Comparison of ENCODE assay signal across 25 cellular contexts in the genomic region with DNA sequence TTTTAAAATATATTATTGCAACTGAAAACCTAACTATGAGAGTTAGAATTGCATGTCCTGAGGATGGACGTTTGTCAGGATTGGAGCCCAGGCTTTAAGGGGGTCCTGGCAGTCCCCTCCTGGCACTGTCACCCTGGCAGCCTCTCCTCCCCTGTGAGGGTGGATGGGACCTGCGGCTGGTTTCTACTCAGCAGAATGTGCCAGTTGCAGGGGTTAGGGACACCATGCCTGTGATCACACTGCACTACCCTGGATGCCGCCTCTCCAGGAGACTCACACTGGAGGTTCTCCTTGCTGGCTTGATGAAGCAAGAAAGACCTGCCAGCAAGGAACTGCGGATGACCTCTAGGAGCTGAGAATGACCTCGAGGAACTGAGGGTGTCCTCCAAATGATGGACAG.
"Had no signal": no experiment of that assay in that cellular context is flagged by ENCODE, and none has a peak within 500 bp of the region (broad histone marks: within the 10 kb centered on the region; RNA-seq: fewer than 3 reads in every experiment).

No MANE protein-coding gene starts in this region.

- H3K27ac ChIP-seq: neutrophil, pancreas, psoas muscle, right lobe of liver, sigmoid colon, stomach, thoracic aorta, thyroid gland, tibial nerve, upper lobe of left lung, uterus had no signal

- H3K9me3 ChIP-seq: neutrophil, pancreas, psoas muscle, right lobe of liver, sigmoid colon, stomach, thoracic aorta, thyroid gland, tibial nerve, upper lobe of left lung, uterus had no signal

- H3K4me1 ChIP-seq: pancreas, psoas muscle, right lobe of liver, sigmoid colon, stomach, thyroid gland, tibial nerve, upper lobe of left lung, uterus had no signal

- H3K4me3 ChIP-seq: pancreas, psoas muscle, right lobe of liver, sigmoid colon, stomach, thoracic aorta, thyroid gland, tibial nerve, upper lobe of left lung, uterus had no signal

- DNase-seq: naive B cell; nephron progenitor cell; nucleus accumbens; pancreas; psoas muscle; right cardiac atrium; right lobe of liver; sigmoid colon; small intestine; stimulated activated CD4-positive, alpha-beta T cell treated with anti-CD3 and anti-CD28 coated beads, Interleukin-15, amount 100 ng/mL, for 24 hours; stimulated activated CD4-positive, alpha-beta T cell treated with anti-CD3 and anti-CD28 coated beads, Interleukin-2, amount 100 ng/mL, for 24 hours; stimulated activated CD4-positive, alpha-beta T cell treated with anti-CD3 and anti-CD28 coated beads, Interleukin-2, amount 100 ng/mL, for 48 hours; stimulated activated CD4-positive, alpha-beta T cell treated with anti-CD3 and anti-CD28 coated beads, Interleukin-4, amount 100 ng/mL, for 24 hours; stimulated activated naive B cell treated with anti-CD40 and anti-IgM and Interleukin-4, amounts not matched to agents 10 μg/mL and 1 μg/mL and 100 μg/mL, for 72 hours; stimulated activated naive CD4-positive, alpha-beta T cell treated with Interleukin-2 at 50 U/mL for 16 hours; stomach; thyroid gland; trophoblast cell; upper lobe of left lung; uterus had no signal

- H3K36me3 ChIP-seq: neutrophil, pancreas, right lobe of liver, sigmoid colon, stomach, thoracic aorta, thyroid gland, tibial nerve, upper lobe of left lung, uterus had no signal

- ATAC-seq: natural killer cell treated with Interleukin-12 subunit alpha and Interleukin-12 subunit beta and Interleukin-15 and Interleukin-18, amount 100 ng/mL, for 72 hours; pancreas; psoas muscle; right cardiac atrium; right lobe of liver; stimulated activated effector memory CD8-positive, alpha-beta T cell treated with anti-CD3 and anti-CD28 coated beads, Interleukin-12 subunit alpha, Interleukin-12 subunit beta, amount 100 ng/mL, for 72 hours; stimulated activated naive B cell treated with anti-CD40 and anti-IgM and Interleukin-4, amounts not matched to agents 10 μg/mL and 1 μg/mL and 100 μg/mL, for 72 hours had no signal

- H3K27me3 ChIP-seq: pancreas, right lobe of liver, thyroid gland, tibial nerve, upper lobe of left lung, uterus had no signal
